In the genomic region with DNA sequence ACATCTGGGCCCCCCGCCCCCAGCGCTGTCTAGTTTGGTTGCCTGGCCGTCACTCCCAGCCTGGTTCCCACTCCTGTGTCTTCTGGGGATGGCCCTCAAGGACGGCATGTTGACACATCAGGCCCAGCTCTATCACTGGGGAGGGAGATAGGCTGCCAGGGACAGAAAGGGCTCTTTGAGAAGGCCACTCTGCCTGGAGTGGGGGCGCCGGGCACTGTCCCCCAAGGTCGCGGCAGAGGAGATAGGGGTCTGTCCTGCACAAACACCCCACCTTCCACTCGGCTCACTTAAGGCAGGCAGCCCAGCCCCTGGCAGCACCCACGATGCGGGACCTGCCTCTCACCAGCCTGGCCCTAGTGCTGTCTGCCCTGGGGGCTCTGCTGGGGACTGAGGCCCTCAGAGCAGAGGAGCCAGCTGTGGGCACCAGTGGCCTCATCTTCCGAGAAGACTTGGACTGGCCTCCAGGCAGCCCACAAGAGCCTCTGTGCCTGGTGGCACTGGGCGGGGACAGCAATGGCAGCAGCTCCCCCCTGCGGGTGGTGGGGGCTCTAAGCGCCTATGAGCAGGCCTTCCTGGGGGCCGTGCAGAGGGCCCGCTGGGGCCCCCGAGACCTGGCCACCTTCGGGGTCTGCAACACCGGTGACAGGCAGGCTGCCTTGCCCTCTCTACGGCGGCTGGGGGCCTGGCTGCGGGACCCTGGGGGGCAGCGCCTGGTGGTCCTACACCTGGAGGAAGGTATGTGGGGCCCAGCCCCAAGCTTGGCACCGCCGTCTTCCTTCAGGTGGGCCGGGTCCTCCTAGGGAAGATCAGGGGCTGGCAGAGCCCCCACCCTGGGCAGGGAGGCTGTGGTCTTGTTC, we compare ENCODE assay signal across 1 cellular context.
TF ChIP-seq lines count a peak whose summit lies in the region.

A gene (plus strand): TSS at position 314 of the 857 bp plus-strand sequence. CDS start 10 bp downstream, at position 324.

TF ChIP-seq in GM12878, 131 proteins besides CTCF, POLR2A, EP300 and RAD21 (continued from another document):
- TF ChIP-seq, protein P1, sequence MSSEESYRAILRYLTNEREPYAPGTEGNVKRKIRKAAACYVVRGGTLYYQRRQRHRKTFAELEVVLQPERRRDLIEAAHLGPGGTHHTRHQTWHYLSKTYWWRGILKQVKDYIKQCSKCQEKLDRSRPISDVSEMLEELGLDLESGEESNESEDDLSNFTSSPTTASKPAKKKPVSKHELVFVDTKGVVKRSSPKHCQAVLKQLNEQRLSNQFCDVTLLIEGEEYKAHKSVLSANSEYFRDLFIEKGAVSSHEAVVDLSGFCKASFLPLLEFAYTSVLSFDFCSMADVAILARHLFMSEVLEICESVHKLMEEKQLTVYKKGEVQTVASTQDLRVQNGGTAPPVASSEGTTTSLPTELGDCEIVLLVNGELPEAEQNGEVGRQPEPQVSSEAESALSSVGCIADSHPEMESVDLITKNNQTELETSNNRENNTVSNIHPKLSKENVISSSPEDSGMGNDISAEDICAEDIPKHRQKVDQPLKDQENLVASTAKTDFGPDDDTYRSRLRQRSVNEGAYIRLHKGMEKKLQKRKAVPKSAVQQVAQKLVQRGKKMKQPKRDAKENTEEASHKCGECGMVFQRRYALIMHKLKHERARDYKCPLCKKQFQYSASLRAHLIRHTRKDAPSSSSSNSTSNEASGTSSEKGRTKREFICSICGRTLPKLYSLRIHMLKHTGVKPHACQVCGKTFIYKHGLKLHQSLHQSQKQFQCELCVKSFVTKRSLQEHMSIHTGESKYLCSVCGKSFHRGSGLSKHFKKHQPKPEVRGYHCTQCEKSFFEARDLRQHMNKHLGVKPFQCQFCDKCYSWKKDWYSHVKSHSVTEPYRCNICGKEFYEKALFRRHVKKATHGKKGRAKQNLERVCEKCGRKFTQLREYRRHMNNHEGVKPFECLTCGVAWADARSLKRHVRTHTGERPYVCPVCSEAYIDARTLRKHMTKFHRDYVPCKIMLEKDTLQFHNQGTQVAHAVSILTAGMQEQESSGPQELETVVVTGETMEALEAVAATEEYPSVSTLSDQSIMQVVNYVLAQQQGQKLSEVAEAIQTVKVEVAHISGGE (CRISPR knock-in tag; IDR thresholded peaks at IDR 0.05) = no peak
